8 cellular contexts compared by ENCODE assay signal in genomic region chr14:75577724-75578098, GRCh38. TPM values are rescaled to one million over a fixed set of nuclear protein-coding genes. Genes with fewer than 3 reads are reported as not detected.
A peak's percentile ranks its signal among the peaks of the same experiment; 100 is the strongest.
DNase-seq lines count a peak whose midpoint lies in the region; ATAC-seq and TF ChIP-seq lines count a peak whose summit lies in the region.

No MANE protein-coding gene starts in this region.

- TF ChIP-seq CTCF in CD8-positive, alpha-beta T cell (IDR thresholded peaks at IDR 0.05), result peak; percentile 62
- peak; percentile 88 for TF ChIP-seq CTCF in fibroblast of the aortic adventitia (IDR thresholded peaks at IDR 0.05; ENCODE audit: insufficient read depth, low read length)

- peak overlapping the region; percentile 41 for H3K9ac ChIP-seq in HUES6 (ENCODE audit: low read length)

- H3K27ac Mint-ChIP-seq in CD8-positive, alpha-beta T cell, result peak overlapping the region; percentile 53
- peak overlapping the region; percentile 15 to 90 (median 80) for H3K27ac Mint-ChIP-seq in naive thymus-derived CD8-positive, alpha-beta T cell

- peak; percentile 80 for ATAC-seq in CD8-positive, alpha-beta T cell
- ATAC-seq in GM19455 (IDR thresholded peaks at IDR 0.05; ENCODE audit: unreplicated experiment), result peak; percentile 66
- peak; percentile 85 to 90 for ATAC-seq in naive thymus-derived CD8-positive, alpha-beta T cell

- POLR2A ChIA-PET in CD8-positive, alpha-beta T cell (lab: Charles Lee), result interaction anchor here (1.1 to 1.3 kb wide), 3 partner anchors 76 to 83 kb away, joined by 3 to 7 read pairs (median 5); partner anchors contain the start of genes ERG28 and TTLL5
- POLR2A ChIA-PET in naive thymus-derived CD8-positive, alpha-beta T cell (lab: Charles Lee), result interaction anchor here (0.7 to 4.6 kb wide), 3 partner anchors 75 to 405 kb away, joined by 4 to 17 read pairs (median 4); no protein-coding TSS in a partner anchor

- no peaks in the 10 kb centered on the region for H3K9me3 Mint-ChIP-seq in CD8-positive, alpha-beta T cell
- H3K9me3 Mint-ChIP-seq in naive thymus-derived CD8-positive, alpha-beta T cell, result no peaks in the 10 kb centered on the region

- peaks cover 6% of the 10 kb centered on the region for H3K36me3 Mint-ChIP-seq in CD8-positive, alpha-beta T cell
- H3K36me3 Mint-ChIP-seq in naive thymus-derived CD8-positive, alpha-beta T cell, result no peaks in the 10 kb centered on the region

- H3K9me3 ChIP-seq in CD8-positive, alpha-beta T cell (ENCODE audit: low read length), result no peaks in the 10 kb centered on the region
- H3K9me3 ChIP-seq in HUES6 (ENCODE audit: control insufficient read depth, insufficient read depth, low read depth, low read length), result no peaks in the 10 kb centered on the region

- H3K27ac ChIP-seq in CD8-positive, alpha-beta T cell (ENCODE audit: low read depth, low read length), result no peak overlapping the region
- H3K27ac ChIP-seq in HUES6 (ENCODE audit: low read depth, low read length), result no peak overlapping the region

- CTCF ChIA-PET in CD8-positive, alpha-beta T cell (lab: Charles Lee), result interaction anchor here (0.7 to 9.8 kb wide), 32 partner anchors 9 to 775 kb away, joined by 3 to 293 read pairs (median 4); partner anchors contain the start of genes BATF, ERG28 and TTLL5

- H3K27me3 ChIP-seq in CD8-positive, alpha-beta T cell (ENCODE audit: insufficient read depth, low read length), result no peaks in the 10 kb centered on the region
- peaks cover 18% of the 10 kb centered on the region for H3K27me3 ChIP-seq in HUES6 (ENCODE audit: control insufficient read depth, insufficient read depth, low read length)

- peak overlapping the region; percentile 64 for H3K4me3 ChIP-seq in CD8-positive, alpha-beta T cell (ENCODE audit: low read depth, low read length)
- H3K4me3 ChIP-seq in HUES6 (ENCODE audit: low read depth, low read length) (peak overlapping the region; percentile 71), fibroblast of the aortic adventitia (ENCODE audit: low read depth, low read length) (peak overlapping the region; percentile 69)

- peak overlapping the region; percentile 91 for H3K4me3 Mint-ChIP-seq in CD8-positive, alpha-beta T cell
- H3K4me3 Mint-ChIP-seq in naive thymus-derived CD8-positive, alpha-beta T cell, result peak overlapping the region in 8 of 10 donors; percentile 87 to 96 (median 94)

- intact Hi-C loops in CD8-positive, alpha-beta T cell (cut with DNase I, micrococcal nuclease), result loop anchor here (1.0 kb wide), 2 partner anchors 77 to 405 kb away; no protein-coding TSS in a partner anchor

- H3K27me3 Mint-ChIP-seq in CD8-positive, alpha-beta T cell (ENCODE audit: low read depth), result no peaks in the 10 kb centered on the region
- peaks cover 0 to 8% (median 0%) of the 10 kb centered on the region in 5 donors for H3K27me3 Mint-ChIP-seq in naive thymus-derived CD8-positive, alpha-beta T cell

- peaks cover 10% of the 10 kb centered on the region for H3K4me1 ChIP-seq in CD8-positive, alpha-beta T cell (ENCODE audit: insufficient read depth, low read length)
- peaks cover 18% of the 10 kb centered on the region for H3K4me1 ChIP-seq in HUES6 (ENCODE audit: control insufficient read depth, insufficient read depth, low read length)

- H3K36me3 ChIP-seq in CD8-positive, alpha-beta T cell (ENCODE audit: insufficient read depth, low read length), result no peaks in the 10 kb centered on the region
- H3K36me3 ChIP-seq in HUES6 (ENCODE audit: control insufficient read depth, insufficient read depth, low read length), result no peaks in the 10 kb centered on the region

- H3K4me1 Mint-ChIP-seq in CD8-positive, alpha-beta T cell (ENCODE audit: low read depth), result peaks cover 23% of the 10 kb centered on the region
- peaks cover 8 to 22% (median 12%) of the 10 kb centered on the region in 4 donors for H3K4me1 Mint-ChIP-seq in naive thymus-derived CD8-positive, alpha-beta T cell

- peak; percentile 34 to 79 (median 66) for DNase-seq in CD8-positive, alpha-beta T cell
- peak; percentile 90 for DNase-seq in RKO (ENCODE audit: low spot score)
- peak; percentile 43 to 52 for DNase-seq in activated T-helper 1 cell treated with anti-CD3 and anti-CD28 coated beads, Interleukin-2, amount 50 U/mL, for 16 hours (ENCODE audit: low read depth in 1 of 2, low spot score in 1 of 2)
- peak; percentile 83 for DNase-seq in fibroblast of the aortic adventitia (ENCODE audit: low read depth)
- peak; percentile 40 to 82 (median 58) for DNase-seq in naive thymus-derived CD8-positive, alpha-beta T cell
- DNase-seq in stimulated activated naive CD4-positive, alpha-beta T cell treated with Interleukin-2 at 50 U/mL for 16 hours (lab: John Stamatoyannopoulos, UW), result peak; percentile 71

RNA-seq across cellular contexts. Expression of gene FLVCR2, which starts 0.7 kb away (rescaled TPM):
- total RNA-seq in CD8-positive, alpha-beta T cell, result 1 to 10 TPM; 1.1 to 3.1 TPM
- 0.90 and 1.1 TPM in 2 replicates for total RNA-seq in fibroblast of the aortic adventitia (ENCODE audit: low replicate concordance)
- 1 to 10 TPM; 2.1 to 3.8 TPM for total RNA-seq in naive thymus-derived CD8-positive, alpha-beta T cell
- 1 to 10 TPM in 1 of 3 donors, under 1 TPM in 1, not detected in 1; 0.80 to 1.4 TPM for polyA plus RNA-seq in naive thymus-derived CD8-positive, alpha-beta T cell

RNA-seq across cellular contexts. Expression of gene BATF, which starts 55.4 kb away (rescaled TPM):
- 1 to 10 TPM; 3.2 to 4.3 TPM for total RNA-seq in CD8-positive, alpha-beta T cell
- total RNA-seq in fibroblast of the aortic adventitia (ENCODE audit: low replicate concordance), result not detected in 2 replicates
- 1 to 10 TPM; 5.5 to 5.7 TPM for total RNA-seq in naive thymus-derived CD8-positive, alpha-beta T cell
- polyA plus RNA-seq in naive thymus-derived CD8-positive, alpha-beta T cell, result 10 to 100 TPM; 22.7 to 32.2 (median 26.1) TPM
